ENCODE assay signal across 12 cellular contexts in the genomic region with DNA sequence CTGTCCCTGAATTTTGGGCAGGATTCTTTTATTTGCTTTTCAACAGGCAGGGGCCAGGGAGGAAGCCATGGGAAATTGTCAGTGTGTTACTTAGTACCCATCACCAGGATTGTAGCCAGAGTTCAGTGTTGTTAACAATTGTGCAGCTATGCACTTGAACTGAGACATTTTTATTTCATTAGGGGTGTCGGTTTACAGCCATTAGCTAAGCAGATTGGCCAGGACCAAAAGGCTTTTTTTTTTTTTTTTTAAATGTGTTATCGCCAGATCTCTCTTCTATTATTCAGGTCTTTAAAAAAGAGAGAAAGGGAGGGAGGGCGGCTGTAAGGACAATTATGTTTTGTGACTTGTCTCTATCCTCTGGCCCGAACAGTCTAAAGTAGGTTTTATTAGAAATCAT.
DNase-seq lines count a peak whose midpoint lies in the region; ATAC-seq and TF ChIP-seq lines count a peak whose summit lies in the region.
"Had no signal": no experiment of that assay in that cellular context is flagged by ENCODE, and none has a peak within 500 bp of the region (broad histone marks: within the 10 kb centered on the region; RNA-seq: fewer than 3 reads in every experiment).

No MANE protein-coding gene starts in this region.

- no peak for DNase-seq in right atrium auricular region (ENCODE audit: low spot score)
- DNase-seq in Right ventricle myocardium superior = no peak
- peak; percentile 30 for DNase-seq in NCI-H774 (lab: John Stamatoyannopoulos, UW)
- DNase-seq in ecto neural progenitor cell (ENCODE audit: low spot score) = no peak
- no peak for DNase-seq in activated naive CD8-positive, alpha-beta T cell treated with anti-CD3 and anti-CD28 coated beads, Interleukin-2, amount 50 U/mL, for 24 hours
- DNase-seq in activated T-cell treated with anti-CD3 and anti-CD28 coated beads, Interleukin-2, amount 50 U/mL, for 4 hours = no peak
- DNase-seq: DMS53, occipital lobe, T-helper 9 cell had no signal

- peak overlapping the region; percentile 71 to 88 for H3K27ac ChIP-seq in right atrium auricular region
- H3K27ac ChIP-seq in mesodermal cell (ENCODE audit: low read depth, low read length, severe bottlenecking) = peak overlapping the region; percentile 31

- H3K4me3 Mint-ChIP-seq in activated naive CD8-positive, alpha-beta T cell treated with anti-CD3 and anti-CD28 coated beads, Interleukin-2, amount 50 U/mL, for 24 hours = no peak overlapping the region
- no peak overlapping the region for H3K4me3 Mint-ChIP-seq in activated T-cell treated with anti-CD3 and anti-CD28 coated beads, Interleukin-2, amount 50 U/mL, for 4 hours

- H3K4me1 ChIP-seq in right atrium auricular region = peaks cover 0 to 33% of the 10 kb centered on the region in 2 donors
- H3K4me1 ChIP-seq in mesodermal cell (ENCODE audit: control insufficient read depth, insufficient read depth, low read length, poor library complexity, severe bottlenecking) = peaks cover 4% of the 10 kb centered on the region

- no peaks in the 10 kb centered on the region for H3K4me1 Mint-ChIP-seq in activated naive CD8-positive, alpha-beta T cell treated with anti-CD3 and anti-CD28 coated beads, Interleukin-2, amount 50 U/mL, for 24 hours
- no peaks in the 10 kb centered on the region for H3K4me1 Mint-ChIP-seq in activated T-cell treated with anti-CD3 and anti-CD28 coated beads, Interleukin-2, amount 50 U/mL, for 4 hours (ENCODE audit: low read depth)

- H3K9me3 Mint-ChIP-seq in activated naive CD8-positive, alpha-beta T cell treated with anti-CD3 and anti-CD28 coated beads, Interleukin-2, amount 50 U/mL, for 24 hours = no peaks in the 10 kb centered on the region
- H3K9me3 Mint-ChIP-seq in activated T-cell treated with anti-CD3 and anti-CD28 coated beads, Interleukin-2, amount 50 U/mL, for 4 hours = no peaks in the 10 kb centered on the region

- H3K4me3 ChIP-seq in right atrium auricular region = no peak overlapping the region
- no peak overlapping the region for H3K4me3 ChIP-seq in mesodermal cell (ENCODE audit: extremely low read depth, insufficient read depth, low read length, poor library complexity, severe bottlenecking)
- H3K4me3 ChIP-seq: lung had no signal

- 100% methylated on average over 2 of the region's 4 CpGs for WGBS in mesodermal cell (ENCODE audit: insufficient coverage in 2 of 2), 2 experiments

- ATAC-seq in Right ventricle myocardium superior (ENCODE audit: poor library complexity) = no peak
- no peak for ATAC-seq in HG03378 (IDR thresholded peaks at IDR 0.05; ENCODE audit: unreplicated experiment)
- no peak for ATAC-seq in activated naive CD8-positive, alpha-beta T cell treated with anti-CD3 and anti-CD28 coated beads, Interleukin-2, amount 50 U/mL, for 24 hours
- no peak for ATAC-seq in activated T-cell treated with anti-CD3 and anti-CD28 coated beads, Interleukin-2, amount 50 U/mL, for 4 hours

- H3K36me3 ChIP-seq in right atrium auricular region = no peaks in the 10 kb centered on the region
- H3K36me3 ChIP-seq in mesodermal cell (ENCODE audit: control insufficient read depth, insufficient read depth, low read length) = no peaks in the 10 kb centered on the region

- no peak overlapping the region for H3K27ac Mint-ChIP-seq in activated naive CD8-positive, alpha-beta T cell treated with anti-CD3 and anti-CD28 coated beads, Interleukin-2, amount 50 U/mL, for 24 hours

- H3K9me3 ChIP-seq in right atrium auricular region (no peaks in the 10 kb centered on the region), mesodermal cell (ENCODE audit: control insufficient read depth, low read length) (no peaks in the 10 kb centered on the region)

- intact Hi-C loops in Right ventricle myocardium superior (cut with DNase I) = loop anchor here (10.0 kb wide), 1 partner anchor 67 kb away; no protein-coding TSS in a partner anchor

- H3K36me3 Mint-ChIP-seq in activated naive CD8-positive, alpha-beta T cell treated with anti-CD3 and anti-CD28 coated beads, Interleukin-2, amount 50 U/mL, for 24 hours (ENCODE audit: low read depth) = no peaks in the 10 kb centered on the region
- no peaks in the 10 kb centered on the region for H3K36me3 Mint-ChIP-seq in activated T-cell treated with anti-CD3 and anti-CD28 coated beads, Interleukin-2, amount 50 U/mL, for 4 hours (ENCODE audit: insufficient read depth)

- TF ChIP-seq CTCF in right atrium auricular region (IDR thresholded peaks at IDR 0.05) = no peak

- H3K27me3 ChIP-seq in right atrium auricular region = no peaks in the 10 kb centered on the region

- H3K27me3 Mint-ChIP-seq in activated naive CD8-positive, alpha-beta T cell treated with anti-CD3 and anti-CD28 coated beads, Interleukin-2, amount 50 U/mL, for 24 hours = no peaks in the 10 kb centered on the region
- H3K27me3 Mint-ChIP-seq in activated T-cell treated with anti-CD3 and anti-CD28 coated beads, Interleukin-2, amount 50 U/mL, for 4 hours (ENCODE audit: low read depth) = peaks cover 3% of the 10 kb centered on the region
